Comparison of ENCODE assay signal across 15 cellular contexts in the genomic region with DNA sequence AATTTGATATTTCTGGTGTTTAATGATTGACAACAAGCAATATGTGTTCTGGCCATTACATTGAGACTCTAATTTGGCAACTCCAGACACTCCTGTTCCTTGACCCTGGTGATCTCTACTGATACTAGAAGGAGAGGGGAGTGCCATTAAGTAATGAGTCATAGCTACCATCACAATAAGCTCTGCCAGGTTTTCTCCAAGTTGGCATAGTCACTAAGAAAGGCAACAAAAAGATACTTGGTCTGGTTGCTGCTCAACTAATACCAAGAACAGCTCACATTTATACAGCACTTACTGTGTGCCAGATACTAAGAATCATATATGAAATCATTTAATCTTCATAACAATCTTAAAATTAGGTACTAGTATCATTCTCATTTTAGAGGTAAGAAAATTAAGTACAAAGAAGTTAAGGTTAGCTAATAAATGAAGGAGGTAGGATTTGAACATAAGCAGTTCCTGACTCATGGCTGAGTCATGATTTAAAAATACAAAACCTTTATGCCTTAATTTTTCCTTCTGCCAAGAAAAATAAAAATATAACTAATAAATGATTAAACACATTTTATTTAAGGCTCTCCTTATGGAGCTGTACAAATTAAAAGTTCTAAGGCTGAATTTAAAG. TPM values are rescaled to one million over a fixed set of nuclear protein-coding genes. Genes with fewer than 3 reads are reported as not detected.
DNase-seq lines count a peak whose midpoint lies in the region; ATAC-seq and TF ChIP-seq lines count a peak whose summit lies in the region.
"Had no signal": no experiment of that assay in that cellular context is flagged by ENCODE, and none has a peak within 500 bp of the region (broad histone marks: within the 10 kb centered on the region; RNA-seq: fewer than 3 reads in every experiment).

No MANE protein-coding gene starts in this region.

- H3K4me2 ChIP-seq in MM.1S (ENCODE audit: low read depth, low read length): no peak overlapping the region
- H3K4me2 ChIP-seq: BLaER1 had no signal

- H3K36me3 Mint-ChIP-seq in Calu3 (ENCODE audit: insufficient read depth, unreplicated experiment) (no peaks in the 10 kb centered on the region), chondrocyte (ENCODE audit: low read depth) (no peaks in the 10 kb centered on the region)

- H3K4me3 Mint-ChIP-seq in Calu3 (ENCODE audit: low read depth, unreplicated experiment) (peak overlapping the region; percentile 24), chondrocyte (ENCODE audit: unreplicated experiment) (no peak overlapping the region)
- H3K4me3 Mint-ChIP-seq: activated T-helper 17 cell treated with anti-CD3 and anti-CD28 coated beads, Interleukin-2, amount 50 U/mL, for 72 hours; stimulated activated naive CD8-positive, alpha-beta T cell treated with anti-CD3 and anti-CD28 coated beads, Interleukin-15, amount 100 ng/mL, for 72 hours had no signal

- no peaks in the 10 kb centered on the region for H3K9me2 ChIP-seq in MM.1S (replicated peaks; ENCODE audit: insufficient read depth, low read length)

- H3K27ac ChIP-seq in MM.1S (ENCODE audit: low read length) (no peak overlapping the region), vagina (no peak overlapping the region)
- H3K27ac ChIP-seq: BLaER1 had no signal

- H3K4me1 Mint-ChIP-seq in Calu3 (ENCODE audit: low read depth, unreplicated experiment) (no peaks in the 10 kb centered on the region), chondrocyte (ENCODE audit: low read depth) (peaks cover 11% of the 10 kb centered on the region)
- H3K4me1 Mint-ChIP-seq: activated T-helper 17 cell treated with anti-CD3 and anti-CD28 coated beads, Interleukin-2, amount 50 U/mL, for 72 hours; stimulated activated naive CD8-positive, alpha-beta T cell treated with anti-CD3 and anti-CD28 coated beads, Interleukin-15, amount 100 ng/mL, for 72 hours had no signal

- TF ChIP-seq CTCF in Calu3 (IDR thresholded peaks at IDR 0.05; ENCODE audit: unreplicated experiment): no peak
- TF ChIP-seq CTCF in chondrocyte (IDR thresholded peaks at IDR 0.05): no peak
- no peak for TF ChIP-seq CTCF in MM.1S (IDR thresholded peaks at IDR 0.05; ENCODE audit: low read length)
- TF ChIP-seq CTCF in vagina (IDR thresholded peaks at IDR 0.05): no peak

- H3K27me3 ChIP-seq in MM.1S (replicated peaks; ENCODE audit: insufficient read depth, low read length) (no peaks in the 10 kb centered on the region), vagina (no peaks in the 10 kb centered on the region)
- H3K27me3 ChIP-seq: BLaER1 had no signal

- peak; percentile 11 for DNase-seq in Calu3
- peak; percentile 71 for DNase-seq in LoVo (ENCODE audit: low spot score)
- DNase-seq in chondrocyte (ENCODE audit: low spot score): no peak
- peak; percentile 91 for DNase-seq in kidney tubule cell (ENCODE audit: low spot score)
- DNase-seq in MM.1S: no peak
- DNase-seq in COR-L47 (lab: John Stamatoyannopoulos, UW): no peak
- DNase-seq in vagina (ENCODE audit: extremely low spot score in 2 of 2): no peak
- DNase-seq: activated CD4-positive, alpha-beta T cell treated with anti-CD3 and anti-CD28 coated beads, Interleukin-2, amount 50 U/mL, for 1 hour; islet precursor cell; Kasumi-1; NCI-H2107; stimulated activated naive CD8-positive, alpha-beta T cell treated with anti-CD3 and anti-CD28 coated beads, Interleukin-15, amount 100 ng/mL, for 72 hours had no signal

- no peaks in the 10 kb centered on the region for H3K4me1 ChIP-seq in MM.1S (ENCODE audit: low read length)
- no peaks in the 10 kb centered on the region for H3K4me1 ChIP-seq in vagina
- H3K4me1 ChIP-seq: BLaER1 had no signal

- H2AFZ ChIP-seq in MM.1S (ENCODE audit: low read length): no peak overlapping the region

- no peak overlapping the region for H3K9ac ChIP-seq in MM.1S (ENCODE audit: low read length)
- H3K9ac ChIP-seq: BLaER1 had no signal

- ATAC-seq in GM18909 (IDR thresholded peaks at IDR 0.05; ENCODE audit: poor library complexity, unreplicated experiment): no peak
- ATAC-seq: activated T-helper 17 cell treated with anti-CD3 and anti-CD28 coated beads, Interleukin-2, amount 50 U/mL, for 72 hours; stimulated activated naive CD8-positive, alpha-beta T cell treated with anti-CD3 and anti-CD28 coated beads, Interleukin-15, amount 100 ng/mL, for 72 hours had no signal

- H3K27ac Mint-ChIP-seq in Calu3 (ENCODE audit: unreplicated experiment) (peak overlapping the region; percentile 70), chondrocyte (ENCODE audit: unreplicated experiment) (peak overlapping the region; percentile 3)
- H3K27ac Mint-ChIP-seq: activated T-helper 17 cell treated with anti-CD3 and anti-CD28 coated beads, Interleukin-2, amount 50 U/mL, for 72 hours; stimulated activated naive CD8-positive, alpha-beta T cell treated with anti-CD3 and anti-CD28 coated beads, Interleukin-15, amount 100 ng/mL, for 72 hours had no signal

- H3K27me3 Mint-ChIP-seq in Calu3 (ENCODE audit: unreplicated experiment) (no peaks in the 10 kb centered on the region), chondrocyte (ENCODE audit: low read depth) (no peaks in the 10 kb centered on the region)
- H3K27me3 Mint-ChIP-seq: activated T-helper 17 cell treated with anti-CD3 and anti-CD28 coated beads, Interleukin-2, amount 50 U/mL, for 72 hours; stimulated activated naive CD8-positive, alpha-beta T cell treated with anti-CD3 and anti-CD28 coated beads, Interleukin-15, amount 100 ng/mL, for 72 hours had no signal

- H3F3A ChIP-seq in MM.1S (ENCODE audit: insufficient read depth, low read length): no peaks in the 10 kb centered on the region

- H3K79me2 ChIP-seq in MM.1S (ENCODE audit: low read length): no peaks in the 10 kb centered on the region

- H4K20me1 ChIP-seq in MM.1S (ENCODE audit: insufficient read depth, low read length): no peaks in the 10 kb centered on the region
- H4K20me1 ChIP-seq: BLaER1 had no signal

- H3K36me3 ChIP-seq in MM.1S (replicated peaks; ENCODE audit: insufficient read depth, low read length) (no peaks in the 10 kb centered on the region), vagina (no peaks in the 10 kb centered on the region)
- H3K36me3 ChIP-seq: BLaER1 had no signal

- CTCF ChIA-PET in Calu3 (lab: Charles Lee): interaction anchor here (0.6 to 1.2 kb wide), 2 partner anchors 8 to 43 kb away, joined by 3 to 6 read pairs; no protein-coding TSS in a partner anchor

- BruUV-seq in Calu3 (replicated peaks; lab: Mats Ljungman, UMichigan): no TSS peak

- no peaks in the 10 kb centered on the region for H3K9me3 ChIP-seq in MM.1S (replicated peaks; ENCODE audit: insufficient read depth, low read length)
- H3K9me3 ChIP-seq in vagina: no peaks in the 10 kb centered on the region

- H3K4me3 ChIP-seq in MM.1S (ENCODE audit: low read length): no peak overlapping the region
- no peak overlapping the region for H3K4me3 ChIP-seq in vagina
- H3K4me3 ChIP-seq: BLaER1 had no signal

- intact Hi-C loops in Calu3 (cut with micrococcal nuclease; ENCODE audit: unreplicated experiment): no loop called here
- intact Hi-C loops in vagina (cut with DNase I): no loop called here

- TF ChIP-seq POLR2A in vagina (IDR thresholded peaks at IDR 0.05): no peak

- H3K9me3 Mint-ChIP-seq in Calu3 (ENCODE audit: low read depth, unreplicated experiment) (no peaks in the 10 kb centered on the region), chondrocyte (ENCODE audit: low read depth) (no peaks in the 10 kb centered on the region)
- H3K9me3 Mint-ChIP-seq: activated T-helper 17 cell treated with anti-CD3 and anti-CD28 coated beads, Interleukin-2, amount 50 U/mL, for 72 hours; stimulated activated naive CD8-positive, alpha-beta T cell treated with anti-CD3 and anti-CD28 coated beads, Interleukin-15, amount 100 ng/mL, for 72 hours had no signal

RNA-seq across cellular contexts. Expression of a gene that starts 19.9 kb away (rescaled TPM):
- total RNA-seq in Calu3 (2022): 10.5 and 10.8 TPM in 2 replicates
- total RNA-seq in chondrocyte: 20.7 to 24.7 TPM (median 20.9 TPM) in 3 replicates
- 15.0 TPM for total RNA-seq in vagina

RNA-seq across cellular contexts. Expression of a gene that starts 55.4 kb away (rescaled TPM):
- total RNA-seq in Calu3 (2022): 26.4 and 29.8 TPM in 2 replicates
- total RNA-seq in chondrocyte: 14.5 to 16.8 TPM (median 15.5 TPM) in 3 replicates
- total RNA-seq in vagina: 15.7 TPM

Comparison
In these comparisons a context has a peak if more than half of its experiments do, and no peak if none do; other contexts are left out.
1. DNase-seq: peak in Calu3 (single experiment), LoVo (single experiment) and kidney tubule cell (single experiment); none in chondrocyte (single experiment), MM.1S (single experiment), COR-L47 (single experiment) and vagina (0 of 2).